Comparison of ENCODE assay signal across 8 cellular contexts in the genomic region with DNA sequence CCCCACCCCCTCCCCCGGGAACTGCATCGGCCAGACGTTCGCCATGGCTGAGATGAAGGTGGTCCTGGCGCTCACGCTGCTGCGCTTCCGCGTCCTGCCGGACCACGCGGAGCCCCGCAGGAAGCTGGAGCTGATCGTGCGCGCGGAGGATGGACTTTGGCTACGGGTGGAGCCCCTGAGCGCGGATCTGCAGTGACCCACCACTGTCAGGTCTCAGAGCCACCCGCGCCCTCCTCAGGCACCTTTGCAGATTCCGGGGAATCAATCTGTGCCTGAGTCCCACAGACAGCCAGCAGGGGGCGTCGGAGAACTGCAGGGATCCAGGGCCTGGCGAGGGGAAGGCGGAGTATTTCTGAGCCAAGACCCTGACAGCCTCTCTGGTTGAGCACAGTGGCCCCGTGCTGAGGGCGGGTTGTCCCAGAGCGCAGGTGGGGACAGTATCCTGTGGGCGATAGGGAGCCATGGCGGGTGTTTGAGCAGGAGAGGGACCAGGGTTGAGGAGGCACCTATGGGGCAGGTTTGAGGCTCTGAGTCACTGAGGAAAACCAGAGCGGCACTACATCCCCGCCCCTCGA. TPM values are rescaled to one million over a fixed set of nuclear protein-coding genes. Genes with fewer than 3 reads are reported as not detected.
DNase-seq lines count a peak whose midpoint lies in the region; ATAC-seq, FAIRE-seq and TF ChIP-seq lines count a peak whose summit lies in the region.

No MANE protein-coding gene starts in this region.

- no peaks in the 10 kb centered on the region for H3K4me1 Mint-ChIP-seq in HFFc6 (ENCODE audit: low read depth)
- H3K4me1 Mint-ChIP-seq in activated T-cell treated with anti-CD3 and anti-CD28 coated beads, Interleukin-2, amount 50 U/mL, for 72 hours (ENCODE audit: low read depth) = no peaks in the 10 kb centered on the region

- H2AFZ ChIP-seq in neuronal stem cell (ENCODE audit: low read length) = no peak overlapping the region

- peak; percentile 80 to 88 for ATAC-seq in activated T-cell treated with anti-CD3 and anti-CD28 coated beads, Interleukin-2, amount 50 U/mL, for 72 hours (replicated peaks in 1 of 2)

- no peak overlapping the region for H3K27ac Mint-ChIP-seq in HFFc6
- no peak overlapping the region for H3K27ac Mint-ChIP-seq in activated T-cell treated with anti-CD3 and anti-CD28 coated beads, Interleukin-2, amount 50 U/mL, for 72 hours

- no peak for TF ChIP-seq EP300 in stomach (IDR thresholded peaks at IDR 0.05)

- H3K4me2 ChIP-seq in BLaER1 treated with 17β-estradiol and CSF1 and Interleukin-3, amounts not matched to agents 10 nM and 100 nM = peak overlapping the region; percentile 53 to 76 (median 66)
- peak overlapping the region; percentile 29 for H3K4me2 ChIP-seq in neuronal stem cell (ENCODE audit: insufficient read depth, low read length, poor library complexity, severe bottlenecking)

- H4K91ac ChIP-seq in neuronal stem cell (ENCODE audit: low read depth, low read length, poor library complexity) = no peak overlapping the region

- no peak overlapping the region for H2BK120ac ChIP-seq in neuronal stem cell (ENCODE audit: low read depth, low read length)

- no peak overlapping the region for H3K4ac ChIP-seq in neuronal stem cell (ENCODE audit: low read length)

- H2BK15ac ChIP-seq in neuronal stem cell (ENCODE audit: low read length) = no peak overlapping the region

- H3K9ac ChIP-seq in BLaER1 treated with 17β-estradiol and CSF1 and Interleukin-3, amounts not matched to agents 10 nM and 100 nM = peak overlapping the region; percentile 30 to 67 (median 56); a peak in 19 of 22 replicates
- H3K9ac ChIP-seq in neuronal stem cell (ENCODE audit: low read depth, low read length, poor library complexity) = peak overlapping the region; percentile 6

- no peaks in the 10 kb centered on the region for H3K36me3 ChIP-seq in BLaER1 treated with 17β-estradiol and CSF1 and Interleukin-3, amounts not matched to agents 10 nM and 100 nM
- no peaks in the 10 kb centered on the region for H3K36me3 ChIP-seq in neuronal stem cell (replicated peaks in 1 of 2; ENCODE audit: control insufficient read depth in 2 of 2, insufficient read depth in 2 of 2, low read length in 2 of 2)
- H3K36me3 ChIP-seq in stomach = no peaks in the 10 kb centered on the region

- H3K23ac ChIP-seq in neuronal stem cell (ENCODE audit: low read depth, low read length, poor library complexity) = peak overlapping the region; percentile 26

- H3K4me3 Mint-ChIP-seq in HFFc6 = no peak overlapping the region
- H3K4me3 Mint-ChIP-seq in activated T-cell treated with anti-CD3 and anti-CD28 coated beads, Interleukin-2, amount 50 U/mL, for 72 hours = peak overlapping the region; percentile 70 to 73

- no peaks in the 10 kb centered on the region for H3K9me3 ChIP-seq in BLaER1 treated with 17β-estradiol and CSF1 and Interleukin-3, amounts not matched to agents 10 nM and 100 nM (replicated peaks in 1 of 11)
- H3K9me3 ChIP-seq in neuronal stem cell (replicated peaks in 1 of 2; ENCODE audit: control insufficient read depth in 2 of 2, insufficient read depth in 1 of 2, low read depth in 1 of 2, low read length in 2 of 2) (peaks cover 0 to 4% of the 10 kb centered on the region in 2 donors), stomach (no peaks in the 10 kb centered on the region)

- TF ChIP-seq CTCF in HFFc6 (IDR thresholded peaks at IDR 0.05) (peak; percentile 89), stomach (IDR thresholded peaks at IDR 0.05) (peak in 5 of 7 experiments; percentile 58 to 84 (median 76))

- no peaks in the 10 kb centered on the region for H3K9me3 Mint-ChIP-seq in HFFc6
- H3K9me3 Mint-ChIP-seq in activated T-cell treated with anti-CD3 and anti-CD28 coated beads, Interleukin-2, amount 50 U/mL, for 72 hours = no peaks in the 10 kb centered on the region

- H4K8ac ChIP-seq in neuronal stem cell (ENCODE audit: low read depth, low read length) = no peak overlapping the region

- no peak overlapping the region for H2BK12ac ChIP-seq in neuronal stem cell (ENCODE audit: low read length)

- WGBS in neuronal stem cell (ENCODE audit: extremely low coverage in 2 of 2, insufficient read length in 2 of 2, insufficient replicate concordance in 1 of 2), 2 donors = no CpG with 5 or more reads among the region's 35 CpGs
- 9 to 22% (median 12%) methylated on average over 15 to 35 of the region's 35 CpGs for WGBS in stomach, 5 donors

- no peak for FAIRE-seq in RCC 7860 (lab: Jason Lieb, UNC)

- H3K18ac ChIP-seq in neuronal stem cell (ENCODE audit: low read length) = no peak overlapping the region

- H3K27me3 ChIP-seq in BLaER1 treated with 17β-estradiol and CSF1 and Interleukin-3, amounts not matched to agents 10 nM and 100 nM = no peaks in the 10 kb centered on the region
- H3K27me3 ChIP-seq in neuronal stem cell (ENCODE audit: control insufficient read depth in 3 of 3, insufficient read depth in 3 of 3, low read depth in 1 of 3, low read length in 3 of 3) (peaks cover 0 to 16% (median 0%) of the 10 kb centered on the region in 3 experiments), stomach (peaks cover 0 to 56% (median 22%) of the 10 kb centered on the region in 3 donors)

- no peak for TF ChIP-seq POLR2A in stomach (IDR thresholded peaks at IDR 0.05)

- H3K79me1 ChIP-seq in neuronal stem cell (ENCODE audit: low read depth, low read length) = no peaks in the 10 kb centered on the region

- peak overlapping the region; percentile 38 to 61 (median 46); a peak in 16 of 20 replicates for H3K4me3 ChIP-seq in BLaER1 treated with 17β-estradiol and CSF1 and Interleukin-3, amounts not matched to agents 10 nM and 100 nM
- peak overlapping the region in 1 of 2 donors; percentile 40 for H3K4me3 ChIP-seq in neuronal stem cell (ENCODE audit: low read length in 2 of 2)
- H3K4me3 ChIP-seq in stomach = peak overlapping the region in 2 of 4 donors; percentile 8 to 24

- H3K27me3 Mint-ChIP-seq in HFFc6 (ENCODE audit: insufficient read depth) = peaks cover 6% of the 10 kb centered on the region
- peaks cover 19% of the 10 kb centered on the region for H3K27me3 Mint-ChIP-seq in activated T-cell treated with anti-CD3 and anti-CD28 coated beads, Interleukin-2, amount 50 U/mL, for 72 hours (ENCODE audit: low read depth)

- DNase-seq in HFFc6 (peak; percentile 34), RCC 7860 (ENCODE audit: low spot score) (peak; percentile 24), fibroblast of peridontal ligament (ENCODE audit: extremely low read depth) (peak; percentile 43), neuronal stem cell (ENCODE audit: low spot score) (peak; percentile 37), stomach (peak; percentile 83), amniotic stem cell (lab: John Stamatoyannopoulos, UW) (no peak)
- peak; percentile 83 for DNase-seq in activated T-cell treated with anti-CD3 and anti-CD28 coated beads, Interleukin-2, amount 50 U/mL, for 72 hours

- H3K27ac ChIP-seq in BLaER1 treated with 17β-estradiol and CSF1 and Interleukin-3, amounts not matched to agents 10 nM and 100 nM = peak overlapping the region in 5 of 11 experiments; percentile 14 to 53 (median 44); a peak in 5 of 22 replicates
- no peak overlapping the region for H3K27ac ChIP-seq in neuronal stem cell (replicated peaks; ENCODE audit: low read length)
- H3K27ac ChIP-seq in stomach = no peak overlapping the region

- intact Hi-C loops in stomach (cut with DNase I; ENCODE audit: low total_unique reads) = no loop called here

- no peak overlapping the region for H2BK5ac ChIP-seq in neuronal stem cell (ENCODE audit: low read length)

- H3K14ac ChIP-seq in neuronal stem cell (ENCODE audit: low read length) = no peak overlapping the region

- peaks cover 9 to 41% (median 24%) of the 10 kb centered on the region in 10 experiments; a peak in 19 of 20 replicates for H3K4me1 ChIP-seq in BLaER1 treated with 17β-estradiol and CSF1 and Interleukin-3, amounts not matched to agents 10 nM and 100 nM
- no peaks in the 10 kb centered on the region for H3K4me1 ChIP-seq in neuronal stem cell (ENCODE audit: control insufficient read depth in 2 of 2, insufficient read depth in 1 of 2, low read depth in 1 of 2, low read length in 2 of 2)
- peaks cover 4 to 9% (median 7%) of the 10 kb centered on the region in 4 donors for H3K4me1 ChIP-seq in stomach

- H3K36me3 Mint-ChIP-seq in HFFc6 (ENCODE audit: low read depth) = no peaks in the 10 kb centered on the region
- H3K36me3 Mint-ChIP-seq in activated T-cell treated with anti-CD3 and anti-CD28 coated beads, Interleukin-2, amount 50 U/mL, for 72 hours (ENCODE audit: insufficient read depth in 2 of 2) = no peaks in the 10 kb centered on the region

- H4K20me1 ChIP-seq in BLaER1 treated with 17β-estradiol and CSF1 and Interleukin-3, amounts not matched to agents 10 nM and 100 nM = no peaks in the 10 kb centered on the region

- H2AK5ac ChIP-seq in neuronal stem cell (ENCODE audit: low read depth, low read length) = no peak overlapping the region

RNA-seq across cellular contexts. Expression of gene CYP4F8, which starts 30.4 kb away (rescaled TPM):
- not detected for total RNA-seq in HFFc6 (2021; fragmentation: NEBNext Ultra II Directional; extraction: Animal tissue kit (Norgen Biotek cat#: 25700))
- not detected for total RNA-seq in activated T-cell treated with anti-CD3 and anti-CD28 coated beads, Interleukin-2, amount 50 U/mL, for 72 hours
- not detected for polyA plus RNA-seq in neuronal stem cell (2013, experiment 1 of 2)
- not detected for polyA plus RNA-seq in neuronal stem cell (2013, experiment 2 of 2)
- not detected for total RNA-seq in stomach
- polyA plus RNA-seq in stomach = not detected

RNA-seq across cellular contexts. Expression of gene CYP4F3, which starts 56.1 kb away (rescaled TPM):
- not detected for total RNA-seq in HFFc6 (2021; fragmentation: NEBNext Ultra II Directional; extraction: Animal tissue kit (Norgen Biotek cat#: 25700))
- total RNA-seq in activated T-cell treated with anti-CD3 and anti-CD28 coated beads, Interleukin-2, amount 50 U/mL, for 72 hours = 1 to 10 TPM in 1 of 2 donors, under 1 TPM in 1; 0.30 to 1.7 TPM
- polyA plus RNA-seq in neuronal stem cell (2013, experiment 1 of 2) = not detected
- not detected for polyA plus RNA-seq in neuronal stem cell (2013, experiment 2 of 2)
- total RNA-seq in stomach = 100 to 1,000 TPM in 1 of 5 donors, 10 to 100 TPM in 2, 1 to 10 TPM in 2; 4.9 to 100 (median 20.6) TPM
- polyA plus RNA-seq in stomach = 1 to 10 TPM in 1 of 3 donors, under 1 TPM in 2; 0.25 to 5.4 (median 0.31) TPM
